ENCODE assay signal across 8 cellular contexts in genomic region chr10:62268027-62268398, GRCh38. TPM values are rescaled to one million over a fixed set of nuclear protein-coding genes. Genes with fewer than 3 reads are reported as not detected.
A peak's percentile ranks its signal among the peaks of the same experiment; 100 is the strongest.
DNase-seq lines count a peak whose midpoint lies in the region; ATAC-seq and TF ChIP-seq lines count a peak whose summit lies in the region.

No MANE protein-coding gene starts in this region.

- POLR2A ChIA-PET in CD8-positive, alpha-beta T cell (lab: Charles Lee) = interaction anchor here (1.1 kb wide), 1 partner anchor 365 kb away, joined by 4 read pairs; no protein-coding TSS in a partner anchor

- H3K27me3 Mint-ChIP-seq in CD8-positive, alpha-beta T cell (ENCODE audit: low read depth) = peaks cover 12% of the 10 kb centered on the region
- H3K27me3 Mint-ChIP-seq in activated naive CD8-positive, alpha-beta T cell treated with anti-CD3 and anti-CD28 coated beads, Interleukin-2, amount 50 U/mL, for 24 hours = peaks cover 22% of the 10 kb centered on the region

- peak overlapping the region; percentile 80 for H3K4me3 Mint-ChIP-seq in CD8-positive, alpha-beta T cell
- peak overlapping the region; percentile 79 for H3K4me3 Mint-ChIP-seq in activated naive CD8-positive, alpha-beta T cell treated with anti-CD3 and anti-CD28 coated beads, Interleukin-2, amount 50 U/mL, for 24 hours

- H3K27me3 ChIP-seq in CD8-positive, alpha-beta T cell (ENCODE audit: insufficient read depth, low read length) = no peaks in the 10 kb centered on the region
- H3K27me3 ChIP-seq in lower lobe of right lung (ENCODE audit: low read depth) (peaks cover 12% of the 10 kb centered on the region), uterus (no peaks in the 10 kb centered on the region)

- H3K9me3 Mint-ChIP-seq in CD8-positive, alpha-beta T cell = no peaks in the 10 kb centered on the region
- no peaks in the 10 kb centered on the region for H3K9me3 Mint-ChIP-seq in activated naive CD8-positive, alpha-beta T cell treated with anti-CD3 and anti-CD28 coated beads, Interleukin-2, amount 50 U/mL, for 24 hours

- no peaks in the 10 kb centered on the region for H3K9me3 ChIP-seq in CD8-positive, alpha-beta T cell (ENCODE audit: low read length)
- H3K9me3 ChIP-seq in lower lobe of right lung (no peaks in the 10 kb centered on the region), uterus (no peaks in the 10 kb centered on the region)

- no peak overlapping the region for H3K27ac ChIP-seq in CD8-positive, alpha-beta T cell (ENCODE audit: low read depth, low read length)
- peak overlapping the region; percentile 44 for H3K27ac ChIP-seq in lower lobe of right lung
- H3K27ac ChIP-seq in uterus = peak overlapping the region in 1 of 2 donors; percentile 3

- no peak for ATAC-seq in CD8-positive, alpha-beta T cell
- ATAC-seq in HG03442 (IDR thresholded peaks at IDR 0.05; ENCODE audit: unreplicated experiment) (peak; percentile 5), lower lobe of right lung (peak; percentile 1)
- no peak for ATAC-seq in activated naive CD8-positive, alpha-beta T cell treated with anti-CD3 and anti-CD28 coated beads, Interleukin-2, amount 50 U/mL, for 24 hours

- H3K4me1 Mint-ChIP-seq in CD8-positive, alpha-beta T cell (ENCODE audit: low read depth) = peaks cover 10% of the 10 kb centered on the region
- H3K4me1 Mint-ChIP-seq in activated naive CD8-positive, alpha-beta T cell treated with anti-CD3 and anti-CD28 coated beads, Interleukin-2, amount 50 U/mL, for 24 hours = peaks cover 11% of the 10 kb centered on the region

- TF ChIP-seq CTCF in CD8-positive, alpha-beta T cell (IDR thresholded peaks at IDR 0.05) = no peak
- TF ChIP-seq CTCF in lower lobe of right lung (IDR thresholded peaks at IDR 0.05) (no peak), uterus (IDR thresholded peaks at IDR 0.05) (no peak)

- no peak for TF ChIP-seq POLR2A in uterus (IDR thresholded peaks at IDR 0.05)

- no peak overlapping the region for H3K27ac Mint-ChIP-seq in CD8-positive, alpha-beta T cell
- no peak overlapping the region for H3K27ac Mint-ChIP-seq in activated naive CD8-positive, alpha-beta T cell treated with anti-CD3 and anti-CD28 coated beads, Interleukin-2, amount 50 U/mL, for 24 hours

- no peak for DNase-seq in CD8-positive, alpha-beta T cell
- no peak for DNase-seq in activated naive CD8-positive, alpha-beta T cell treated with anti-CD3 and anti-CD28 coated beads, Interleukin-2, amount 50 U/mL, for 24 hours
- DNase-seq in lower lobe of right lung (peak; percentile 38), uterus (no peak), OCI-M2 (lab: John Stamatoyannopoulos, UW; ENCODE audit: unreplicated experiment) (no peak), SKM-1 (lab: John Stamatoyannopoulos, UW; ENCODE audit: unreplicated experiment) (no peak), putamen (ENCODE audit: low spot score) (no peak)

- H3K4me1 ChIP-seq in CD8-positive, alpha-beta T cell (ENCODE audit: insufficient read depth, low read length) = peaks cover 13% of the 10 kb centered on the region
- H3K4me1 ChIP-seq in lower lobe of right lung (peaks cover 15% of the 10 kb centered on the region), uterus (no peaks in the 10 kb centered on the region)

- CTCF ChIA-PET in CD8-positive, alpha-beta T cell (lab: Charles Lee) = interaction anchor here (2.2 kb wide), 1 partner anchor 23 kb away, joined by 6 read pairs; no protein-coding TSS in a partner anchor

- H3K36me3 Mint-ChIP-seq in CD8-positive, alpha-beta T cell = no peaks in the 10 kb centered on the region
- H3K36me3 Mint-ChIP-seq in activated naive CD8-positive, alpha-beta T cell treated with anti-CD3 and anti-CD28 coated beads, Interleukin-2, amount 50 U/mL, for 24 hours (ENCODE audit: low read depth) = no peaks in the 10 kb centered on the region

- intact Hi-C loops in CD8-positive, alpha-beta T cell (cut with DNase I, micrococcal nuclease) = loop anchor here (5.0 kb wide), 2 partner anchors 154 to 889 kb away; no protein-coding TSS in a partner anchor
- intact Hi-C loops in lower lobe of right lung (cut with DNase I) = no loop called here
- intact Hi-C loops in uterus (cut with DNase I; ENCODE audit: low total_unique reads) = no loop called here

- H3K4me3 ChIP-seq in CD8-positive, alpha-beta T cell (ENCODE audit: low read depth, low read length) = peak overlapping the region; percentile 58
- peak overlapping the region; percentile 76 for H3K4me3 ChIP-seq in lower lobe of right lung
- peak overlapping the region; percentile 41 to 72 for H3K4me3 ChIP-seq in uterus

- no peaks in the 10 kb centered on the region for H3K36me3 ChIP-seq in CD8-positive, alpha-beta T cell (ENCODE audit: insufficient read depth, low read length)
- H3K36me3 ChIP-seq in lower lobe of right lung = no peaks in the 10 kb centered on the region
- no peaks in the 10 kb centered on the region for H3K36me3 ChIP-seq in uterus

RNA-seq across cellular contexts. Expression of gene RTKN2, which starts 0.6 kb away (rescaled TPM):
- total RNA-seq in CD8-positive, alpha-beta T cell = under 1 TPM; 0.49 to 0.61 TPM
- 109 TPM for total RNA-seq in lower lobe of right lung
- total RNA-seq in uterus = 10 to 100 TPM in 1 of 4 donors, not detected in 3; 12.0 TPM

Comparison
In these comparisons a context has a peak if more than half of its experiments do, and no peak if none do; other contexts are left out.
1. ATAC-seq: peak in HG03442 (single experiment) and lower lobe of right lung (2 of 2); none in CD8-positive, alpha-beta T cell (single experiment) and activated naive CD8-positive, alpha-beta T cell treated with anti-CD3 and anti-CD28 coated beads, Interleukin-2, amount 50 U/mL, for 24 hours (single experiment).
2. intact Hi-C loops: an anchor here in CD8-positive, alpha-beta T cell (5.0 kb wide); none called in lower lobe of right lung and uterus.
3. Peak in every context shown above with its lines, with median percentiles within 50 percentile points of each other: H3K4me3 ChIP-seq.